ENCODE assay signal across 13 cellular contexts in genomic region chr2:71879509-71880184, GRCh38.
"Had no signal": no experiment of that assay in that cellular context is flagged by ENCODE, and none has a peak within 500 bp of the region (broad histone marks: within the 10 kb centered on the region; RNA-seq: fewer than 3 reads in every experiment).

No MANE protein-coding gene starts in this region.

- H3K9me3 ChIP-seq: colonic mucosa, neutrophil had no signal

- H3K4me1 ChIP-seq: colonic mucosa had no signal

- DNase-seq: activated CD4-positive, alpha-beta T cell treated with anti-CD3 and anti-CD28 coated beads for 48 hours; activated naive CD4-positive, alpha-beta T cell treated with anti-CD3 and anti-CD28 coated beads for 36 hours; colonic mucosa; effector CD8-positive, alpha-beta T cell; naive thymus-derived CD4-positive, alpha-beta T cell; sigmoid colon; stimulated activated CD4-positive, alpha-beta T cell treated with anti-CD3 and anti-CD28 coated beads, Interleukin-2, amount 100 ng/mL, for 48 hours; stimulated activated naive CD4-positive, alpha-beta T cell treated with Interleukin-2 at 50 U/mL for 16 hours had no signal

- H3K27ac Mint-ChIP-seq: activated T-helper 1 cell treated with anti-CD3 and anti-CD28 coated beads, Interleukin-12 subunit alpha, Interleukin-12 subunit beta, Interleukin-2, Interleukin-4 antibody, amounts not matched to agents 30 ng/mL and 10 ng/mL and 1 ng/mL, durations not matched to agents 14 hours and 24 hours and 36 hours; naive thymus-derived CD4-positive, alpha-beta T cell; T-helper 1 cell treated with Interleukin-12 subunit alpha and Interleukin-12 subunit beta and Interleukin-4 antibody, amounts not matched to agents 30 μg/mL and 1 μg/mL, for 36 hours; WTC11 had no signal

- ATAC-seq: naive thymus-derived CD4-positive, alpha-beta T cell; WTC11 had no signal

- H3K9me3 Mint-ChIP-seq: activated naive CD4-positive, alpha-beta T cell treated with anti-CD3 and anti-CD28 coated beads for 36 hours; activated T-helper 1 cell treated with anti-CD3 and anti-CD28 coated beads, Interleukin-12 subunit alpha, Interleukin-12 subunit beta, Interleukin-2, Interleukin-4 antibody, amounts not matched to agents 30 ng/mL and 10 ng/mL and 1 ng/mL, durations not matched to agents 14 hours and 24 hours and 36 hours; T-helper 1 cell treated with Interleukin-12 subunit alpha and Interleukin-12 subunit beta and Interleukin-4 antibody, amounts not matched to agents 30 μg/mL and 1 μg/mL, for 36 hours had no signal

- H2AFZ ChIP-seq: hepatocyte had no signal

- H3K79me2 ChIP-seq: hepatocyte had no signal

- H3K4me3 ChIP-seq: colonic mucosa, hepatocyte, sigmoid colon had no signal

- H3K4me3 Mint-ChIP-seq: activated naive CD4-positive, alpha-beta T cell treated with anti-CD3 and anti-CD28 coated beads for 36 hours; activated T-helper 1 cell treated with anti-CD3 and anti-CD28 coated beads, Interleukin-12 subunit alpha, Interleukin-12 subunit beta, Interleukin-2, Interleukin-4 antibody, amounts not matched to agents 30 ng/mL and 10 ng/mL and 1 ng/mL, durations not matched to agents 14 hours and 24 hours and 36 hours; naive thymus-derived CD4-positive, alpha-beta T cell; T-helper 1 cell treated with Interleukin-12 subunit alpha and Interleukin-12 subunit beta and Interleukin-4 antibody, amounts not matched to agents 30 μg/mL and 1 μg/mL, for 36 hours; WTC11 had no signal

- H3K4me2 ChIP-seq: hepatocyte had no signal

- H3K27me3 ChIP-seq: colonic mucosa, hepatocyte, neutrophil, sigmoid colon had no signal

- H3K4me1 Mint-ChIP-seq: WTC11 had no signal

- H3K27ac ChIP-seq: colonic mucosa, hepatocyte, neutrophil, sigmoid colon had no signal

- H3K36me3 Mint-ChIP-seq: naive thymus-derived CD4-positive, alpha-beta T cell; WTC11 had no signal

- H3K36me3 ChIP-seq: colonic mucosa, neutrophil, sigmoid colon had no signal
